15 cellular contexts compared by ENCODE assay signal in the genomic region with DNA sequence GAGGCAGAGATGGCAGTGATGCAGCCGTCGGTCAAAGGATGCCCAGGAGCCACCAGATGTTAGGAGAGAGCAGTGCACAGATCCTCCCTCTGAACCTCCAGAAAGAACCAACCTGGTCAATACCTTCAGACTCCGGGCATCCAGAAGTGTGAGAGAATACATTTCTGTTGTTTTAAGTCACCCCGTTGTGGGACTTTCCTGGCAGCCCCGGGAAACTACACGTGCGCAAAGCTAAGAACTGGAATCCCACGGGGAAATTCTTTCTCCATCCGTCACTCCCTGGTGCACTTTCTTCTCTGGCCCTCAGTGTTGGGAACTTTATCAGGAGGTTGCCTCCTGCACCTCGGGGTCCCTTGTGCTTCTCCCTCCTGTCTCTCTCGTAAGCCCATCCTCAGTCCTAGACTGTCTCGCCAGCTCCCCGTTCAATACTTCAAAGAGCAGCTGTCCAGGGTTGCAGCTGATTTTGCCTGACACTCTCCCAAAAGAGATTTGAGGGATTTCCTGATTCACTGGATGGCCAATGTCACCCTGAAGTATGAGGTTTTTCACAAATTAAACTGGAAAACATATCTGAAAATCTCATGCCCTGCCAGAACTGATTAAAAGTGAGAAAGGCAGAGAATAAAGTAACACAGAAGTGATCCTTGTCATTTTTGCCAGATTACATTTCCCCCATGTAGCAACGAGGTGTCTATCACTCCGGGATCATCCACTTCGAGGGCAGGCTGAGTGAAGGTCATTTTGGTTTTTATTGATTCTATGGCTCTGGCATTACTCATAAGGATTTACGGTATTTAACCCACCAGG.
DNase-seq lines count a peak whose midpoint lies in the region; ATAC-seq, FAIRE-seq and TF ChIP-seq lines count a peak whose summit lies in the region.
"Had no signal": no experiment of that assay in that cellular context is flagged by ENCODE, and none has a peak within 500 bp of the region (broad histone marks: within the 10 kb centered on the region; RNA-seq: fewer than 3 reads in every experiment).

No MANE protein-coding gene starts in this region.

- no peaks in the 10 kb centered on the region for H4K20me1 ChIP-seq in H1 (replicated peaks in 1 of 2; ENCODE audit: control insufficient read depth in 1 of 2, insufficient read depth in 2 of 2, low read length in 2 of 2)
- no peaks in the 10 kb centered on the region for H4K20me1 ChIP-seq in osteoblast (ENCODE audit: insufficient read depth, low read length)

- H3K18ac ChIP-seq in H1 (ENCODE audit: extremely low read depth, low read length), result peak overlapping the region; percentile 4

- TF ChIP-seq CTCF in heart left ventricle (IDR thresholded peaks at IDR 0.05) (no peak), right atrium auricular region (IDR thresholded peaks at IDR 0.05) (no peak), H1 (IDR thresholded peaks at IDR 0.05; ENCODE audit: control extremely low read depth in 1 of 3, insufficient read depth in 1 of 3, low read depth in 1 of 3, low read length in 3 of 3) (no peak), osteoblast (IDR thresholded peaks at IDR 0.05; ENCODE audit: extremely low read depth, low read depth, low read length) (no peak)

- peaks cover 0 to 11% (median 0%) of the 10 kb centered on the region in 9 donors for H3K27me3 ChIP-seq in heart left ventricle
- H3K27me3 ChIP-seq in right atrium auricular region, result no peaks in the 10 kb centered on the region
- H3K27me3 ChIP-seq in H1 (replicated peaks in 1 of 4; ENCODE audit: control insufficient read depth in 3 of 4, extremely low read depth in 1 of 4, insufficient read depth in 3 of 4, low read length in 3 of 4), result no peaks in the 10 kb centered on the region; a peak in 1 of 7 replicates
- no peaks in the 10 kb centered on the region for H3K27me3 ChIP-seq in osteoblast (ENCODE audit: insufficient read depth, low read length)
- H3K27me3 ChIP-seq: MG63, ovary had no signal

- POLR2A ChIA-PET in H1 (lab: Charles Lee; ENCODE audit: partially characterized antibody), result interaction anchor here (1.4 kb wide), 1 partner anchor 13 kb away, joined by 3 read pairs; no protein-coding TSS in a partner anchor

- no peak overlapping the region for H2BK120ac ChIP-seq in H1 (replicated peaks; ENCODE audit: low read depth, low read length)

- no peak for DNase-seq in heart left ventricle
- no peak for DNase-seq in right atrium auricular region (ENCODE audit: low spot score)
- DNase-seq in H1 (ENCODE audit: low read depth in 1 of 2, low spot score in 2 of 2), result no peak
- peak; percentile 49 for DNase-seq in osteoblast (ENCODE audit: insufficient read length, low spot score, missing footprints)
- DNase-seq in NCI-H187 treated with DMSO at 0.1 percent for 48 hours (lab: John Stamatoyannopoulos, UW), result no peak
- no peak for DNase-seq in DMS53 treated with DMSO at 0.1 percent for 48 hours (lab: John Stamatoyannopoulos, UW; ENCODE audit: unreplicated experiment)
- DNase-seq: ACHN; activated CD4-positive, alpha-beta T cell treated with anti-CD3 and anti-CD28 coated beads for 4 hours; cerebellar nuclear complex; GF-D8; ovary had no signal

- peak overlapping the region in 9 of 12 donors; percentile 4 to 73 (median 41) for H3K27ac ChIP-seq in heart left ventricle
- H3K27ac ChIP-seq in right atrium auricular region, result peak overlapping the region in 1 of 2 donors; percentile 24
- no peak overlapping the region for H3K27ac ChIP-seq in H1 (ENCODE audit: low read depth, low read length)
- peak overlapping the region; percentile 30 for H3K27ac ChIP-seq in osteoblast (ENCODE audit: low read depth, low read length)

- no peak overlapping the region for H4K8ac ChIP-seq in H1 (ENCODE audit: extremely low read depth, insufficient read depth, low read length)

- 65 to 72% (median 67%) methylated on average over 17 of the region's 17 CpGs for WGBS in heart left ventricle, 4 donors
- 90% methylated on average over 17 of the region's 17 CpGs; no CpG with 5 or more reads in 1 of the 2 experiments for WGBS in H1 (ENCODE audit: extremely low coverage in 1 of 2, insufficient coverage in 1 of 2, insufficient read length in 1 of 2, insufficient replicate concordance in 2 of 2, low coverage in 1 of 2, low lambda C conversion rate in 2 of 2, missing lambda C conversion rate in 1 of 2), 2 experiments

- no peak for FAIRE-seq in H1 (lab: Jason Lieb, UNC)
- FAIRE-seq: GM12891 had no signal

- H3K4me1 ChIP-seq in heart left ventricle (peaks cover 0 to 24% (median 3%) of the 10 kb centered on the region in 12 donors), right atrium auricular region (peaks cover 0 to 9% of the 10 kb centered on the region in 2 donors), H1 (replicated peaks in 1 of 4; ENCODE audit: control insufficient read depth in 3 of 4, insufficient read depth in 4 of 4, low read length in 3 of 4) (peaks cover 3 to 16% (median 5%) of the 10 kb centered on the region in 4 experiments; a peak in 5 of 7 replicates), osteoblast (ENCODE audit: insufficient read depth, low read length) (peaks cover 21% of the 10 kb centered on the region)

- H2BK20ac ChIP-seq in H1 (ENCODE audit: low read length), result peak overlapping the region; percentile 49; the same call in 1 of the 2 replicates

- 0 out of 2 replicates have a peak overlapping the region, but pooled peaks have one; percentile 11 for H2BK12ac ChIP-seq in H1 (ENCODE audit: low read depth, low read length)

- H2AK5ac ChIP-seq in H1 (ENCODE audit: low read depth, low read length), result no peak overlapping the region

- no peak for TF ChIP-seq RAD21 in H1 (IDR thresholded peaks at IDR 0.05 in 1 of 2, conservative IDR thresholded peaks at IDR 0.05 in 1 of 2; ENCODE audit: low read depth in 2 of 2, low read length in 2 of 2)

- H3K9me3 ChIP-seq in heart left ventricle (peaks cover 0 to 3% (median 0%) of the 10 kb centered on the region in 12 donors), right atrium auricular region (no peaks in the 10 kb centered on the region), H1 (ENCODE audit: insufficient read depth in 2 of 2, low read depth in 1 of 2, low read length in 1 of 2) (no peaks in the 10 kb centered on the region), osteoblast (ENCODE audit: low read depth, low read length) (no peaks in the 10 kb centered on the region)
- H3K9me3 ChIP-seq: MG63, ovary had no signal

- no peak overlapping the region for H3K56ac ChIP-seq in H1 (replicated peaks; ENCODE audit: insufficient read length, low read depth, low read length)

- CTCF ChIA-PET in H1 (lab: Charles Lee; ENCODE audit: partially characterized antibody), result interaction anchor here (0.6 to 1.5 kb wide), 4 partner anchors 17 to 1766 kb away, joined by 3 to 6 read pairs (median 3); no protein-coding TSS in a partner anchor

- no peak overlapping the region for H3K9ac ChIP-seq in H1 (replicated peaks in 1 of 4; ENCODE audit: extremely low read depth in 1 of 4, low read depth in 3 of 4, low read length in 3 of 4)

- H3K23ac ChIP-seq in H1 (ENCODE audit: insufficient read length), result no peak overlapping the region

- H2BK5ac ChIP-seq in H1 (ENCODE audit: low read depth, low read length), result no peak overlapping the region

- H4K91ac ChIP-seq in H1 (replicated peaks; ENCODE audit: insufficient read length, low read length), result no peak overlapping the region

- no peak overlapping the region for H3K4ac ChIP-seq in H1 (replicated peaks; ENCODE audit: insufficient read length, low read depth, low read length)

- ATAC-seq in heart left ventricle (peak in 2 of 4 donors; percentile 19 to 29), GM21825 (IDR thresholded peaks at IDR 0.05; ENCODE audit: unreplicated experiment) (no peak), HG03521 (IDR thresholded peaks at IDR 0.05; ENCODE audit: unreplicated experiment) (no peak)

- intact Hi-C loops in heart left ventricle (cut with DNase I), result no loop called here

- TF ChIP-seq EP300 in H1 (IDR thresholded peaks at IDR 0.05; ENCODE audit: borderline replicate concordance in 1 of 2, low read depth in 2 of 2, low read length in 2 of 2), result no peak

- H3K4me3 ChIP-seq in heart left ventricle (no peak overlapping the region), right atrium auricular region (no peak overlapping the region), H1 (ENCODE audit: extremely low read depth in 1 of 4, insufficient read depth in 2 of 4, low read depth in 3 of 4, low read length in 4 of 4) (no peak overlapping the region), osteoblast (ENCODE audit: insufficient read depth, low read length) (no peak overlapping the region)
- H3K4me3 ChIP-seq: MG63, ovary had no signal

- H2BK15ac ChIP-seq in H1 (ENCODE audit: low read length), result no peak overlapping the region

- H3K4me2 ChIP-seq in H1 (ENCODE audit: insufficient read depth in 1 of 2, low read depth in 2 of 2, low read length in 2 of 2), result no peak overlapping the region
- no peak overlapping the region for H3K4me2 ChIP-seq in osteoblast (ENCODE audit: insufficient read depth, low read length)

- no peak overlapping the region for H2AFZ ChIP-seq in H1 (ENCODE audit: low read length)
- H2AFZ ChIP-seq in osteoblast (ENCODE audit: low read length), result no peak overlapping the region

- H3K79me2 ChIP-seq in H1 (ENCODE audit: control insufficient read depth in 1 of 2, insufficient read depth in 2 of 2, low read length in 2 of 2) (no peaks in the 10 kb centered on the region), osteoblast (ENCODE audit: insufficient read depth, low read length) (no peaks in the 10 kb centered on the region)

- H3K14ac ChIP-seq in H1 (ENCODE audit: insufficient read length), result no peak overlapping the region

- no peaks in the 10 kb centered on the region for H3K79me1 ChIP-seq in H1 (ENCODE audit: low read depth, low read length)

- TF ChIP-seq POLR2A in heart left ventricle (IDR thresholded peaks at IDR 0.05), result no peak
- TF ChIP-seq POLR2A in H1 (IDR thresholded peaks at IDR 0.05; ENCODE audit: control extremely low read depth in 1 of 2, low read depth in 2 of 2, low read length in 2 of 2), result no peak

- no peaks in the 10 kb centered on the region for H3K23me2 ChIP-seq in H1 (ENCODE audit: low read depth, low read length)

- no peak overlapping the region for H4K5ac ChIP-seq in H1 (ENCODE audit: insufficient read length, low read depth, low read length)

- no peaks in the 10 kb centered on the region for H3K36me3 ChIP-seq in heart left ventricle
- H3K36me3 ChIP-seq in right atrium auricular region, result no peaks in the 10 kb centered on the region
- no peaks in the 10 kb centered on the region for H3K36me3 ChIP-seq in H1 (ENCODE audit: control insufficient read depth in 2 of 4, insufficient read depth in 4 of 4, low read length in 3 of 4)
- no peaks in the 10 kb centered on the region for H3K36me3 ChIP-seq in osteoblast (ENCODE audit: insufficient read depth, low read length)
- H3K36me3 ChIP-seq: MG63, ovary had no signal

TF ChIP-seq in H1, 55 proteins besides CTCF, POLR2A, EP300 and RAD21:
- TF ChIP-seq CTBP2 (IDR thresholded peaks at IDR 0.05; ENCODE audit: borderline replicate concordance, insufficient read depth, insufficient read length, low read length), result no peak
- TF ChIP-seq, protein P1, sequence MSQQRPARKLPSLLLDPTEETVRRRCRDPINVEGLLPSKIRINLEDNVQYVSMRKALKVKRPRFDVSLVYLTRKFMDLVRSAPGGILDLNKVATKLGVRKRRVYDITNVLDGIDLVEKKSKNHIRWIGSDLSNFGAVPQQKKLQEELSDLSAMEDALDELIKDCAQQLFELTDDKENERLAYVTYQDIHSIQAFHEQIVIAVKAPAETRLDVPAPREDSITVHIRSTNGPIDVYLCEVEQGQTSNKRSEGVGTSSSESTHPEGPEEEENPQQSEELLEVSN (IDR thresholded peaks at IDR 0.05), result no peak
